ENCODE assay signal across 1 cellular context in the genomic region with DNA sequence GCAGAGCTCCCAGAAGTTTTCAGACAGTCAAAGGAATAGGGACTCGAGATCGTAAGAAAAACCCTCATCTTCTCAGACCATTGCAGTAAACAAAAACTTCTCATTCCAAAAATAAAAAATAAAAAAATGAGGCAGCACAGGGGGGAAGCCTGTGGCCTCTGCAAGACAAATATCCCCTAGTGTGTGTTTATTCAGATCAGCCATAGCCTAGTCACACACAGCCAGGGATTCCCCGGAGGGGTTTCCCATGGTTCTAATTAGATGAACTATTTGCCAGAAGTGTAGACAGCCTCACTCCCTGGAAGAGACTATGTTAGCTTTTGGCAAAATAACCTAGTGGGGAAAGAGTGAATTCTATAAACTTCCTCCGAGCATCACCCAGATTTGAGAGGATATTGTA.
A peak's percentile ranks its signal among the peaks of the same experiment; 100 is the strongest.
TF ChIP-seq lines count a peak whose summit lies in the region.

No MANE protein-coding gene starts in this region.

TF ChIP-seq in GM12878, 131 proteins besides CTCF, POLR2A, EP300 and RAD21 (continued from another document and continues in another):
- TF ChIP-seq FOXM1 (IDR thresholded peaks at IDR 0.05; ENCODE audit: low read depth, low read length), result peak; percentile 88; the same call in 1 of the 2 replicates
- TF ChIP-seq, protein P1, sequence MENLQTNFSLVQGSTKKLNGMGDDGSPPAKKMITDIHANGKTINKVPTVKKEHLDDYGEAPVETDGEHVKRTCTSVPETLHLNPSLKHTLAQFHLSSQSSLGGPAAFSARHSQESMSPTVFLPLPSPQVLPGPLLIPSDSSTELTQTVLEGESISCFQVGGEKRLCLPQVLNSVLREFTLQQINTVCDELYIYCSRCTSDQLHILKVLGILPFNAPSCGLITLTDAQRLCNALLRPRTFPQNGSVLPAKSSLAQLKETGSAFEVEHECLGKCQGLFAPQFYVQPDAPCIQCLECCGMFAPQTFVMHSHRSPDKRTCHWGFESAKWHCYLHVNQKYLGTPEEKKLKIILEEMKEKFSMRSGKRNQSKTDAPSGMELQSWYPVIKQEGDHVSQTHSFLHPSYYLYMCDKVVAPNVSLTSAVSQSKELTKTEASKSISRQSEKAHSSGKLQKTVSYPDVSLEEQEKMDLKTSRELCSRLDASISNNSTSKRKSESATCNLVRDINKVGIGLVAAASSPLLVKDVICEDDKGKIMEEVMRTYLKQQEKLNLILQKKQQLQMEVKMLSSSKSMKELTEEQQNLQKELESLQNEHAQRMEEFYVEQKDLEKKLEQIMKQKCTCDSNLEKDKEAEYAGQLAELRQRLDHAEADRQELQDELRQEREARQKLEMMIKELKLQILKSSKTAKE (IDR thresholded peaks at IDR 0.05; ENCODE audit: low read depth, poor library complexity, severe bottlenecking), result peak; percentile 71
- TF ChIP-seq EED (IDR thresholded peaks at IDR 0.05; ENCODE audit: low read depth), result peak; percentile 63; the same call in 1 of the 2 replicates
- 0 out of 2 replicates have a peak, but pooled peaks have one; percentile 52 for TF ChIP-seq CBX5 (IDR thresholded peaks at IDR 0.05; ENCODE audit: low read depth)
- TF ChIP-seq RAD51 (IDR thresholded peaks at IDR 0.05), result no peak
- no peak for TF ChIP-seq SREBF2 (IDR thresholded peaks at IDR 0.05; ENCODE audit: low read length)
- TF ChIP-seq, protein P2, sequence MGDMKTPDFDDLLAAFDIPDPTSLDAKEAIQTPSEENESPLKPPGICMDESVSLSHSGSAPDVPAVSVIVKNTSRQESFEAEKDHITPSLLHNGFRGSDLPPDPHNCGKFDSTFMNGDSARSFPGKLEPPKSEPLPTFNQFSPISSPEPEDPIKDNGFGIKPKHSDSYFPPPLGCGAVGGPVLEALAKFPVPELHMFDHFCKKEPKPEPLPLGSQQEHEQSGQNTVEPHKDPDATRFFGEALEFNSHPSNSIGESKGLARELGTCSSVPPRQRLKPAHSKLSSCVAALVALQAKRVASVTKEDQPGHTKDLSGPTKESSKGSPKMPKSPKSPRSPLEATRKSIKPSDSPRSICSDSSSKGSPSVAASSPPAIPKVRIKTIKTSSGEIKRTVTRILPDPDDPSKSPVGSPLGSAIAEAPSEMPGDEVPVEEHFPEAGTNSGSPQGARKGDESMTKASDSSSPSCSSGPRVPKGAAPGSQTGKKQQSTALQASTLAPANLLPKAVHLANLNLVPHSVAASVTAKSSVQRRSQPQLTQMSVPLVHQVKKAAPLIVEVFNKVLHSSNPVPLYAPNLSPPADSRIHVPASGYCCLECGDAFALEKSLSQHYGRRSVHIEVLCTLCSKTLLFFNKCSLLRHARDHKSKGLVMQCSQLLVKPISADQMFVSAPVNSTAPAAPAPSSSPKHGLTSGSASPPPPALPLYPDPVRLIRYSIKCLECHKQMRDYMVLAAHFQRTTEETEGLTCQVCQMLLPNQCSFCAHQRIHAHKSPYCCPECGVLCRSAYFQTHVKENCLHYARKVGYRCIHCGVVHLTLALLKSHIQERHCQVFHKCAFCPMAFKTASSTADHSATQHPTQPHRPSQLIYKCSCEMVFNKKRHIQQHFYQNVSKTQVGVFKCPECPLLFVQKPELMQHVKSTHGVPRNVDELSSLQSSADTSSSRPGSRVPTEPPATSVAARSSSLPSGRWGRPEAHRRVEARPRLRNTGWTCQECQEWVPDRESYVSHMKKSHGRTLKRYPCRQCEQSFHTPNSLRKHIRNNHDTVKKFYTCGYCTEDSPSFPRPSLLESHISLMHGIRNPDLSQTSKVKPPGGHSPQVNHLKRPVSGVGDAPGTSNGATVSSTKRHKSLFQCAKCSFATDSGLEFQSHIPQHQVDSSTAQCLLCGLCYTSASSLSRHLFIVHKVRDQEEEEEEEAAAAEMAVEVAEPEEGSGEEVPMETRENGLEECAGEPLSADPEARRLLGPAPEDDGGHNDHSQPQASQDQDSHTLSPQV (IDR thresholded peaks at IDR 0.05), result no peak
- peak; percentile 69; the same call in 1 of the 2 replicates for TF ChIP-seq ZNF384 (IDR thresholded peaks at IDR 0.05; ENCODE audit: borderline replicate concordance, low read depth, low read length)
- no peak for TF ChIP-seq STAT1 (conservative IDR thresholded peaks at IDR 0.05)
- TF ChIP-seq CREM (IDR thresholded peaks at IDR 0.05; ENCODE audit: low read depth), result peak; percentile 66; the same call in 1 of the 2 replicates
- no peak for TF ChIP-seq KAT2A (conservative IDR thresholded peaks at IDR 0.05; ENCODE audit: control insufficient read depth, low read depth, low read length)
- 0 out of 4 replicates have a peak, but pooled peaks of 1 of the 2 experiments have one; percentile 4 for TF ChIP-seq SRF (IDR thresholded peaks at IDR 0.05; ENCODE audit: low read depth in 2 of 2, low read length in 2 of 2)
- TF ChIP-seq ZNF24 (IDR thresholded peaks at IDR 0.05), result 0 out of 2 replicates have a peak, but pooled peaks have one; percentile 30
- no peak for TF ChIP-seq FOXK2 (IDR thresholded peaks at IDR 0.05)
- TF ChIP-seq NBN (IDR thresholded peaks at IDR 0.05), result no peak
- peak; percentile 73 for TF ChIP-seq BCL11A (IDR thresholded peaks at IDR 0.05; ENCODE audit: low read depth, low read length)
- TF ChIP-seq, protein P3, sequence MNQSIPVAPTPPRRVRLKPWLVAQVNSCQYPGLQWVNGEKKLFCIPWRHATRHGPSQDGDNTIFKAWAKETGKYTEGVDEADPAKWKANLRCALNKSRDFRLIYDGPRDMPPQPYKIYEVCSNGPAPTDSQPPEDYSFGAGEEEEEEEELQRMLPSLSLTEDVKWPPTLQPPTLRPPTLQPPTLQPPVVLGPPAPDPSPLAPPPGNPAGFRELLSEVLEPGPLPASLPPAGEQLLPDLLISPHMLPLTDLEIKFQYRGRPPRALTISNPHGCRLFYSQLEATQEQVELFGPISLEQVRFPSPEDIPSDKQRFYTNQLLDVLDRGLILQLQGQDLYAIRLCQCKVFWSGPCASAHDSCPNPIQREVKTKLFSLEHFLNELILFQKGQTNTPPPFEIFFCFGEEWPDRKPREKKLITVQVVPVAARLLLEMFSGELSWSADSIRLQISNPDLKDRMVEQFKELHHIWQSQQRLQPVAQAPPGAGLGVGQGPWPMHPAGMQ (IDR thresholded peaks at IDR 0.05; ENCODE audit: borderline replicate concordance), result no peak
- TF ChIP-seq CBX3 (IDR thresholded peaks at IDR 0.05; ENCODE audit: borderline replicate concordance, low read depth), result no peak
- no peak for TF ChIP-seq IRF4 (IDR thresholded peaks at IDR 0.05; ENCODE audit: low read depth, low read length)
- no peak for TF ChIP-seq ZSCAN29 (IDR thresholded peaks at IDR 0.05)
- TF ChIP-seq SUPT20H (IDR thresholded peaks at IDR 0.05; ENCODE audit: borderline replicate concordance, control insufficient read depth, low read depth, low read length), result no peak
- TF ChIP-seq TCF3 (IDR thresholded peaks at IDR 0.05; ENCODE audit: borderline replicate concordance, insufficient read depth, low read depth, low read length), result no peak
- peak; percentile 47; the same call in 1 of the 2 replicates for TF ChIP-seq YY1 (IDR thresholded peaks at IDR 0.05; ENCODE audit: low read depth, low read length)
- TF ChIP-seq IKZF2 (IDR thresholded peaks at IDR 0.05), result peak; percentile 71
- TF ChIP-seq LARP7 (IDR thresholded peaks at IDR 0.05), result no peak
- TF ChIP-seq, protein P4, sequence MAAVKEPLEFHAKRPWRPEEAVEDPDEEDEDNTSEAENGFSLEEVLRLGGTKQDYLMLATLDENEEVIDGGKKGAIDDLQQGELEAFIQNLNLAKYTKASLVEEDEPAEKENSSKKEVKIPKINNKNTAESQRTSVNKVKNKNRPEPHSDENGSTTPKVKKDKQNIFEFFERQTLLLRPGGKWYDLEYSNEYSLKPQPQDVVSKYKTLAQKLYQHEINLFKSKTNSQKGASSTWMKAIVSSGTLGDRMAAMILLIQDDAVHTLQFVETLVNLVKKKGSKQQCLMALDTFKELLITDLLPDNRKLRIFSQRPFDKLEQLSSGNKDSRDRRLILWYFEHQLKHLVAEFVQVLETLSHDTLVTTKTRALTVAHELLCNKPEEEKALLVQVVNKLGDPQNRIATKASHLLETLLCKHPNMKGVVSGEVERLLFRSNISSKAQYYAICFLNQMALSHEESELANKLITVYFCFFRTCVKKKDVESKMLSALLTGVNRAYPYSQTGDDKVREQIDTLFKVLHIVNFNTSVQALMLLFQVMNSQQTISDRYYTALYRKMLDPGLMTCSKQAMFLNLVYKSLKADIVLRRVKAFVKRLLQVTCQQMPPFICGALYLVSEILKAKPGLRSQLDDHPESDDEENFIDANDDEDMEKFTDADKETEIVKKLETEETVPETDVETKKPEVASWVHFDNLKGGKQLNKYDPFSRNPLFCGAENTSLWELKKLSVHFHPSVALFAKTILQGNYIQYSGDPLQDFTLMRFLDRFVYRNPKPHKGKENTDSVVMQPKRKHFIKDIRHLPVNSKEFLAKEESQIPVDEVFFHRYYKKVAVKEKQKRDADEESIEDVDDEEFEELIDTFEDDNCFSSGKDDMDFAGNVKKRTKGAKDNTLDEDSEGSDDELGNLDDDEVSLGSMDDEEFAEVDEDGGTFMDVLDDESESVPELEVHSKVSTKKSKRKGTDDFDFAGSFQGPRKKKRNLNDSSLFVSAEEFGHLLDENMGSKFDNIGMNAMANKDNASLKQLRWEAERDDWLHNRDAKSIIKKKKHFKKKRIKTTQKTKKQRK (IDR thresholded peaks at IDR 0.05; ENCODE audit: low read depth, low read length), result 0 out of 2 replicates have a peak, but pooled peaks have one; percentile 21
- TF ChIP-seq, protein P5, sequence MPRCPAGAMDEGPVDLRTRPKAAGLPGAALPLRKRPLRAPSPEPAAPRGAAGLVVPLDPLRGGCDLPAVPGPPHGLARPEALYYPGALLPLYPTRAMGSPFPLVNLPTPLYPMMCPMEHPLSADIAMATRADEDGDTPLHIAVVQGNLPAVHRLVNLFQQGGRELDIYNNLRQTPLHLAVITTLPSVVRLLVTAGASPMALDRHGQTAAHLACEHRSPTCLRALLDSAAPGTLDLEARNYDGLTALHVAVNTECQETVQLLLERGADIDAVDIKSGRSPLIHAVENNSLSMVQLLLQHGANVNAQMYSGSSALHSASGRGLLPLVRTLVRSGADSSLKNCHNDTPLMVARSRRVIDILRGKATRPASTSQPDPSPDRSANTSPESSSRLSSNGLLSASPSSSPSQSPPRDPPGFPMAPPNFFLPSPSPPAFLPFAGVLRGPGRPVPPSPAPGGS (IDR thresholded peaks at IDR 0.05; ENCODE audit: borderline replicate concordance, insufficient read depth, low read depth, low read length, poor library complexity, severe bottlenecking), result peak; percentile 83
- no peak for TF ChIP-seq SMAD1 (IDR thresholded peaks at IDR 0.05; ENCODE audit: low read depth, partially characterized antibody)
- TF ChIP-seq POLR2AphosphoS2 (IDR thresholded peaks at IDR 0.05; ENCODE audit: low read depth, low read length), result no peak
- TF ChIP-seq ZBED1 (IDR thresholded peaks at IDR 0.05; ENCODE audit: borderline replicate concordance), result peak; percentile 79; the same call in 1 of the 2 replicates
- no peak for TF ChIP-seq RFX5 (IDR thresholded peaks at IDR 0.05; ENCODE audit: low read depth, low read length)
- no peak for TF ChIP-seq ZNF207 (IDR thresholded peaks at IDR 0.05; ENCODE audit: borderline replicate concordance)
- TF ChIP-seq ZNF274 (IDR thresholded peaks at IDR 0.05; ENCODE audit: insufficient read depth, insufficient read length), result no peak
- no peak for TF ChIP-seq SUZ12 (IDR thresholded peaks at IDR 0.05; ENCODE audit: unreplicated experiment)
- peak; percentile 63; the same call in 1 of the 3 replicates for TF ChIP-seq POU2F2 (IDR thresholded peaks at IDR 0.05; ENCODE audit: borderline replicate concordance, low read depth, low read length)
- no peak for TF ChIP-seq TARDBP (IDR thresholded peaks at IDR 0.05; ENCODE audit: borderline replicate concordance)
- no peak for TF ChIP-seq ZNF217 (IDR thresholded peaks at IDR 0.05)
- TF ChIP-seq, protein P6, sequence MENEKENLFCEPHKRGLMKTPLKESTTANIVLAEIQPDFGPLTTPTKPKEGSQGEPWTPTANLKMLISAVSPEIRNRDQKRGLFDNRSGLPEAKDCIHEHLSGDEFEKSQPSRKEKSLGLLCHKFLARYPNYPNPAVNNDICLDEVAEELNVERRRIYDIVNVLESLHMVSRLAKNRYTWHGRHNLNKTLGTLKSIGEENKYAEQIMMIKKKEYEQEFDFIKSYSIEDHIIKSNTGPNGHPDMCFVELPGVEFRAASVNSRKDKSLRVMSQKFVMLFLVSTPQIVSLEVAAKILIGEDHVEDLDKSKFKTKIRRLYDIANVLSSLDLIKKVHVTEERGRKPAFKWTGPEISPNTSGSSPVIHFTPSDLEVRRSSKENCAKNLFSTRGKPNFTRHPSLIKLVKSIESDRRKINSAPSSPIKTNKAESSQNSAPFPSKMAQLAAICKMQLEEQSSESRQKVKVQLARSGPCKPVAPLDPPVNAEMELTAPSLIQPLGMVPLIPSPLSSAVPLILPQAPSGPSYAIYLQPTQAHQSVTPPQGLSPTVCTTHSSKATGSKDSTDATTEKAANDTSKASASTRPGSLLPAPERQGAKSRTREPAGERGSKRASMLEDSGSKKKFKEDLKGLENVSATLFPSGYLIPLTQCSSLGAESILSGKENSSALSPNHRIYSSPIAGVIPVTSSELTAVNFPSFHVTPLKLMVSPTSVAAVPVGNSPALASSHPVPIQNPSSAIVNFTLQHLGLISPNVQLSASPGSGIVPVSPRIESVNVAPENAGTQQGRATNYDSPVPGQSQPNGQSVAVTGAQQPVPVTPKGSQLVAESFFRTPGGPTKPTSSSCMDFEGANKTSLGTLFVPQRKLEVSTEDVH (IDR thresholded peaks at IDR 0.05; ENCODE audit: low read depth, partially characterized antibody), result no peak
- TF ChIP-seq CREB1 (IDR thresholded peaks at IDR 0.05; ENCODE audit: low read depth), result peak; percentile 46; the same call in 1 of the 2 replicates
- TF ChIP-seq CHD2 (IDR thresholded peaks at IDR 0.05; ENCODE audit: borderline replicate concordance, low read depth, low read length), result no peak
- TF ChIP-seq ZNF622 (IDR thresholded peaks at IDR 0.05), result no peak
- peak; percentile 66 for TF ChIP-seq IKZF1 (conservative IDR thresholded peaks at IDR 0.05)
- peak; percentile 86 for TF ChIP-seq JUNB (IDR thresholded peaks at IDR 0.05)
- TF ChIP-seq MEF2A (IDR thresholded peaks at IDR 0.05; ENCODE audit: insufficient read depth, low read depth, low read length), result peak; percentile 86
- TF ChIP-seq, protein P7, sequence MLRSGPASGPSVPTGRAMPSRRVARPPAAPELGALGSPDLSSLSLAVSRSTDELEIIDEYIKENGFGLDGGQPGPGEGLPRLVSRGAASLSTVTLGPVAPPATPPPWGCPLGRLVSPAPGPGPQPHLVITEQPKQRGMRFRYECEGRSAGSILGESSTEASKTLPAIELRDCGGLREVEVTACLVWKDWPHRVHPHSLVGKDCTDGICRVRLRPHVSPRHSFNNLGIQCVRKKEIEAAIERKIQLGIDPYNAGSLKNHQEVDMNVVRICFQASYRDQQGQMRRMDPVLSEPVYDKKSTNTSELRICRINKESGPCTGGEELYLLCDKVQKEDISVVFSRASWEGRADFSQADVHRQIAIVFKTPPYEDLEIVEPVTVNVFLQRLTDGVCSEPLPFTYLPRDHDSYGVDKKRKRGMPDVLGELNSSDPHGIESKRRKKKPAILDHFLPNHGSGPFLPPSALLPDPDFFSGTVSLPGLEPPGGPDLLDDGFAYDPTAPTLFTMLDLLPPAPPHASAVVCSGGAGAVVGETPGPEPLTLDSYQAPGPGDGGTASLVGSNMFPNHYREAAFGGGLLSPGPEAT (IDR thresholded peaks at IDR 0.05; ENCODE audit: low read depth), result peak; percentile 87
- TF ChIP-seq JUND (IDR thresholded peaks at IDR 0.05; ENCODE audit: low read depth, low read length), result no peak
- TF ChIP-seq CHD4 (IDR thresholded peaks at IDR 0.05), result no peak
